1 cellular context compared by ENCODE assay signal in genomic region chr1:179779645-179780272, GRCh38.
TF ChIP-seq lines count a peak whose summit lies in the region.

No MANE protein-coding gene starts in this region.

TF ChIP-seq in HEK293, 187 proteins besides CTCF, POLR2A, EP300 and RAD21 (continued from another document and continues in another):
- TF ChIP-seq ZSCAN4 (tag by site-specific recombination; IDR thresholded peaks at IDR 0.05) (no peak), ZNF140 (tag by site-specific recombination; IDR thresholded peaks at IDR 0.05) (no peak), ZNF830 (tag by site-specific recombination; IDR thresholded peaks at IDR 0.05; ENCODE audit: low read depth) (no peak), ZBTB48 (tag by site-specific recombination; IDR thresholded peaks at IDR 0.05) (no peak), IKZF3 (tag by site-specific recombination; IDR thresholded peaks at IDR 0.05) (no peak), OSR2 (tag by site-specific recombination; IDR thresholded peaks at IDR 0.05) (peak; percentile 23; the same call in 1 of the 2 replicates), ZSCAN5A (tag by site-specific recombination; IDR thresholded peaks at IDR 0.05) (no peak), HOXD13 (CRISPR knock-in tag; IDR thresholded peaks at IDR 0.05; ENCODE audit: borderline replicate concordance) (no peak), BCL11B (tag by site-specific recombination; IDR thresholded peaks at IDR 0.05; ENCODE audit: low read depth) (no peak), PRDM6 (tag by site-specific recombination; IDR thresholded peaks at IDR 0.05) (peak; percentile 78), ZFHX2 (tag by site-specific recombination; conservative IDR thresholded peaks at IDR 0.05) (no peak), ZNF280C (tag by site-specific recombination; IDR thresholded peaks at IDR 0.05) (no peak), ZNF624 (tag by site-specific recombination; IDR thresholded peaks at IDR 0.05) (no peak), ZNF776 (tag by site-specific recombination; IDR thresholded peaks at IDR 0.05; ENCODE audit: borderline replicate concordance) (no peak), ZNF274 (IDR thresholded peaks at IDR 0.05; ENCODE audit: low read length) (no peak), ZNF274 (tag by site-specific recombination; IDR thresholded peaks at IDR 0.05; ENCODE audit: borderline replicate concordance) (no peak), SP3 (tag by site-specific recombination; IDR thresholded peaks at IDR 0.05) (no peak), GFI1B (tag by site-specific recombination; IDR thresholded peaks at IDR 0.05) (no peak), SETDB1 (IDR thresholded peaks at IDR 0.05; ENCODE audit: insufficient read length, low read length) (no peak), BCL6B (tag by site-specific recombination; IDR thresholded peaks at IDR 0.05) (0 out of 2 replicates have a peak, but pooled peaks have one; percentile 21), ZNF561 (tag by site-specific recombination; IDR thresholded peaks at IDR 0.05; ENCODE audit: borderline replicate concordance) (0 out of 2 replicates have a peak, but pooled peaks have one; percentile 30), EGR2 (tag by site-specific recombination; IDR thresholded peaks at IDR 0.05; ENCODE audit: low read depth) (no peak), ZNF416 (tag by site-specific recombination; IDR thresholded peaks at IDR 0.05) (no peak), ZNF518A (tag by site-specific recombination; conservative IDR thresholded peaks at IDR 0.05; ENCODE audit: low read depth) (no peak), TSHZ1 (tag by site-specific recombination; IDR thresholded peaks at IDR 0.05; ENCODE audit: borderline replicate concordance) (no peak), ZBTB26 (tag by site-specific recombination; optimal IDR thresholded peaks at IDR 0.05) (no peak), ZNF341 (tag by site-specific recombination; IDR thresholded peaks at IDR 0.05; ENCODE audit: low read depth) (no peak), FEZF1 (tag by site-specific recombination; IDR thresholded peaks at IDR 0.05) (peak; percentile 60), ZNF701 (tag by site-specific recombination; IDR thresholded peaks at IDR 0.05) (no peak), ZNF549 (tag by site-specific recombination; IDR thresholded peaks at IDR 0.05) (no peak), ZNF704 (tag by site-specific recombination; IDR thresholded peaks at IDR 0.05) (no peak), ZNF324 (tag by site-specific recombination; IDR thresholded peaks at IDR 0.05) (no peak), ZBTB10 (tag by site-specific recombination; IDR thresholded peaks at IDR 0.05) (no peak), ZNF239 (tag by site-specific recombination; IDR thresholded peaks at IDR 0.05) (no peak), ZNF621 (tag by site-specific recombination; IDR thresholded peaks at IDR 0.05) (no peak), ZNF10 (tag by site-specific recombination; IDR thresholded peaks at IDR 0.05) (no peak), SALL2 (tag by site-specific recombination; IDR thresholded peaks at IDR 0.05; ENCODE audit: borderline replicate concordance) (no peak), ZEB2 (tag by site-specific recombination; IDR thresholded peaks at IDR 0.05) (no peak)
